In the genomic region with DNA sequence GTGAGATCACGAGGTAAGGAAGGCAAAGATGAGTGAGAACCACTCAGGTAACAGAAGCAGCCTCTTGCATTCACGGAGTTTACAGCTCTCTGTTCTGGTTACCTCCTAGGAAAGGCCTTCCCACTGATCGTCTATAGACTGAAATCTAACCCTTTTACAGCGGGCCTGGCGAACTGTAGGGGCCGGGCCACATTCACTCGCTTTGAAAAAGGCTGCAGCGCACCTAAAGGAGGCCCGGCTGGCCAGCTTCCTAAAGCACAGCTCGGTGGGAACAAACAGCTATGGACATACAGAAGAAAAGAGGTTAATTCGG, we compare ENCODE assay signal across 8 cellular contexts. TPM values are rescaled to one million over a fixed set of nuclear protein-coding genes. Genes with fewer than 3 reads are reported as not detected.
DNase-seq lines count a peak whose midpoint lies in the region; ATAC-seq and TF ChIP-seq lines count a peak whose summit lies in the region.

No MANE protein-coding gene starts in this region.

- H3K9me3 ChIP-seq in mononuclear cell (ENCODE audit: low read depth, low read length): no peaks in the 10 kb centered on the region

- peaks cover 44% of the 10 kb centered on the region for H3K4me1 ChIP-seq in mononuclear cell (ENCODE audit: insufficient read depth, low read length)

- ATAC-seq in HG02571 (IDR thresholded peaks at IDR 0.05; ENCODE audit: unreplicated experiment) (no peak), GM21381 (IDR thresholded peaks at IDR 0.05; ENCODE audit: unreplicated experiment) (no peak)

- peak overlapping the region; percentile 70 to 82 for H3K27ac ChIP-seq in coronary artery

- peak overlapping the region; percentile 84 for H3K4me3 ChIP-seq in GM06990 (replicated peaks; ENCODE audit: low read depth, low read length)
- H3K4me3 ChIP-seq in coronary artery: peak overlapping the region; percentile 82
- peak overlapping the region; percentile 87 for H3K4me3 ChIP-seq in mononuclear cell (ENCODE audit: low read length)

- H3K27me3 ChIP-seq in GM06990 (replicated peaks; ENCODE audit: control insufficient read depth, insufficient read depth, low read length) (no peaks in the 10 kb centered on the region), mononuclear cell (ENCODE audit: insufficient read depth, low read length) (no peaks in the 10 kb centered on the region)

- DNase-seq in GM06990 (ENCODE audit: extremely low read depth, insufficient read length) (no peak), NCI-H146 (lab: John Stamatoyannopoulos, UW) (peak; percentile 35), coronary artery (ENCODE audit: low spot score) (no peak), NCI-H1930 (lab: John Stamatoyannopoulos, UW) (no peak), NCI-H2107 (lab: John Stamatoyannopoulos, UW) (no peak)

- H3K36me3 ChIP-seq in GM06990 (ENCODE audit: control insufficient read depth, insufficient read depth, low read length): peaks cover 7% of the 10 kb centered on the region

- TF ChIP-seq CTCF in GM06990 (IDR thresholded peaks at IDR 0.05; ENCODE audit: insufficient read depth, low read length, poor library complexity, severe bottlenecking) (no peak), coronary artery (IDR thresholded peaks at IDR 0.05) (no peak)

RNA-seq across cellular contexts. Expression of a gene that starts 0.6 kb away (rescaled TPM):
- total RNA-seq in mononuclear cell: 85.0 TPM

RNA-seq across cellular contexts. Expression of a gene that starts 0.7 kb away (rescaled TPM):
- 8.4 TPM for total RNA-seq in mononuclear cell

RNA-seq across cellular contexts. Expression of a gene that starts 27.9 kb away (rescaled TPM):
- 4.8 TPM for total RNA-seq in mononuclear cell

RNA-seq across cellular contexts. Expression of a gene that starts 44.8 kb away (rescaled TPM):
- 3.3 TPM for total RNA-seq in mononuclear cell

RNA-seq across cellular contexts. Expression of a gene that starts 56.5 kb away (rescaled TPM):
- total RNA-seq in mononuclear cell: 10.3 TPM
